28 cellular contexts compared by ENCODE assay signal in the genomic region with DNA sequence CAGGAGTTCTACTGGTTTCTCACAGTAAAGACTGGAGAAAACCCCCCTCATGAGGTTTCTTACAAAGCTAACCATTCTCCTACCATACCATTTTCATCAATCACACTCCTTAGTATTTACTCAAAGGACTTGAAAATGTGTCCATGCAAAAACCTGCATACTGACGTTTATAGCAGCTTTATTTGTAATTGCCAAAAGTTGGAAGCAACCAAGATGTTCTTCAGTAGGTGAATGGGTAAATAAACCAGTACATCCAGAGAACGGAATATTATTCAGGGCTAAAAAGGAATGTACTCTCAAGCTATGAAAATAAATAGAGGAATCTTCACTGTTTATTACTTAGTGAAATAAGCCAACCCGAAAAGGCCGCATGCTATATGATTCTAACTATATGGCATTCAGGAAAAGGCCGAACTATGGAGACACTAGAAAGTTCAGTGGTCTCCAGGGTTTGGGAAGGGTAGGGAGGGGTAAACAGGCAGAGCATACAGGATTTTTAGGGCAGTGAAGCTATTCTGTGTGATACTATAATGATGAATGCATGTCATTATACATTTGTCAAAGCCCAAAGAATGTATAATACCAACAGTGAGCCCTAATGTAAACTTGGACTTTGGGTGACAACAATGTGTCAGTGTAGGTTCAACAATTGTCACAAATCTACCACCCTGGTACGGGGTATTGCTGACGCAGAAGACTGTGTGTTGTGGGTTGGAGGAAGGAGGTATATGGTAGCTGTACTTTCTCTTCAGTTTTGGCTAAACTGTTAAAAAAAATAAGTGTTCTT.
"Had no signal": no experiment of that assay in that cellular context is flagged by ENCODE, and none has a peak within 500 bp of the region (broad histone marks: within the 10 kb centered on the region; RNA-seq: fewer than 3 reads in every experiment).

No MANE protein-coding gene starts in this region.

- H3K9me3 ChIP-seq: adrenal gland, body of pancreas, breast epithelium, SJCRH30 had no signal

- H3K27ac Mint-ChIP-seq: activated CD4-positive, alpha-beta T cell treated with anti-CD3 and anti-CD28 coated beads for 36 hours; activated CD4-positive, alpha-beta T cell treated with anti-CD3 and anti-CD28 coated beads, Interleukin-2, amount 10 ng/mL, durations not matched to agents 7 days and 5 days; activated CD8-positive, alpha-beta T cell treated with anti-CD3 and anti-CD28 coated beads, Interleukin-2, amount 10 ng/mL, durations not matched to agents 7 days and 5 days; activated naive CD4-positive, alpha-beta T cell treated with anti-CD3 and anti-CD28 coated beads for 36 hours; activated naive CD4-positive, alpha-beta T cell treated with anti-CD3 and anti-CD28 coated beads, Interleukin-2, amount 50 U/mL, for 72 hours; activated T-cell treated with anti-CD3 and anti-CD28 coated beads, Interleukin-2, amount 50 U/mL, for 24 hours; activated T-helper 2 cell treated with anti-CD3 and anti-CD28 coated beads, Interferon-gamma antibody, Interleukin-2, Interleukin-4, amounts not matched to agents 10 μg/mL and 5 μg/mL and 100 μg/mL, durations not matched to agents 14 hours and 24 hours and 36 hours; T-helper 2 cell treated with Interferon-gamma antibody and Interleukin-4, amounts not matched to agents 5 μg/mL and 100 μg/mL, for 36 hours had no signal

- H3K36me3 ChIP-seq: adrenal gland, breast epithelium, SJCRH30 had no signal

- H3K27me3 ChIP-seq: adrenal gland, body of pancreas, breast epithelium, SJCRH30 had no signal

- H3K9me3 Mint-ChIP-seq: activated CD4-positive, alpha-beta T cell treated with anti-CD3 and anti-CD28 coated beads, Interleukin-2, amount 10 ng/mL, durations not matched to agents 7 days and 5 days; activated naive CD4-positive, alpha-beta T cell treated with anti-CD3 and anti-CD28 coated beads for 36 hours; activated naive CD4-positive, alpha-beta T cell treated with anti-CD3 and anti-CD28 coated beads, Interleukin-2, amount 50 U/mL, for 72 hours; activated T-cell treated with anti-CD3 and anti-CD28 coated beads, Interleukin-2, amount 50 U/mL, for 24 hours; activated T-helper 2 cell treated with anti-CD3 and anti-CD28 coated beads, Interferon-gamma antibody, Interleukin-2, Interleukin-4, amounts not matched to agents 10 μg/mL and 5 μg/mL and 100 μg/mL, durations not matched to agents 14 hours and 24 hours and 36 hours; T-helper 2 cell treated with Interferon-gamma antibody and Interleukin-4, amounts not matched to agents 5 μg/mL and 100 μg/mL, for 36 hours had no signal

- H3K4me3 Mint-ChIP-seq: activated CD4-positive, alpha-beta T cell treated with anti-CD3 and anti-CD28 coated beads for 36 hours; activated CD4-positive, alpha-beta T cell treated with anti-CD3 and anti-CD28 coated beads, Interleukin-2, amount 10 ng/mL, durations not matched to agents 7 days and 5 days; activated CD8-positive, alpha-beta T cell treated with anti-CD3 and anti-CD28 coated beads, Interleukin-2, amount 10 ng/mL, durations not matched to agents 7 days and 5 days; activated naive CD4-positive, alpha-beta T cell treated with anti-CD3 and anti-CD28 coated beads for 36 hours; activated T-cell treated with anti-CD3 and anti-CD28 coated beads, Interleukin-2, amount 50 U/mL, for 24 hours; T-helper 2 cell treated with Interferon-gamma antibody and Interleukin-4, amounts not matched to agents 5 μg/mL and 100 μg/mL, for 36 hours had no signal

- H3K4me1 Mint-ChIP-seq: activated CD4-positive, alpha-beta T cell treated with anti-CD3 and anti-CD28 coated beads for 36 hours had no signal

- H3K4me1 ChIP-seq: adrenal gland, breast epithelium, SJCRH30 had no signal

- FAIRE-seq: astrocyte, TTC549 had no signal

- ATAC-seq: activated CD4-positive, alpha-beta T cell treated with anti-CD3 and anti-CD28 coated beads for 36 hours; activated CD4-positive, CD25-positive, alpha-beta regulatory T cell treated with anti-CD3 and anti-CD28 coated beads, Interleukin-2, amount 50 U/mL, for 24 hours; activated CD8-positive, alpha-beta T cell treated with anti-CD3 and anti-CD28 coated beads, Interleukin-2, amount 10 ng/mL, durations not matched to agents 7 days and 5 days; activated naive CD4-positive, alpha-beta T cell treated with anti-CD3 and anti-CD28 coated beads, Interleukin-2, amount 50 U/mL, for 72 hours; body of pancreas; Panc1 had no signal

- H3K27ac ChIP-seq: adrenal gland, body of pancreas, breast epithelium, SJCRH30, SK-N-MC had no signal

- H3K36me3 Mint-ChIP-seq: activated naive CD4-positive, alpha-beta T cell treated with anti-CD3 and anti-CD28 coated beads, Interleukin-2, amount 50 U/mL, for 72 hours had no signal

- H3K4me3 ChIP-seq: adrenal gland, body of pancreas, breast epithelium, SJCRH30, SK-N-MC had no signal

- DNase-seq: activated CD4-positive, alpha-beta T cell treated with anti-CD3 and anti-CD28 coated beads for 36 hours; activated CD4-positive, alpha-beta T cell treated with anti-CD3 and anti-CD28 coated beads, Interleukin-2, amount 10 ng/mL, durations not matched to agents 7 days and 5 days; activated CD4-positive, alpha-beta T cell treated with anti-CD3 and anti-CD28 coated beads, Interleukin-2, amount 50 U/mL, for 48 hours; activated CD8-positive, alpha-beta T cell treated with anti-CD3 and anti-CD28 coated beads, Interleukin-2, amount 10 ng/mL, durations not matched to agents 7 days and 5 days; activated gamma-delta T cell treated with Interleukin-2 at 50 U/mL for 16 hours; activated naive CD4-positive, alpha-beta T cell treated with anti-CD3 and anti-CD28 coated beads for 36 hours; activated T-cell treated with anti-CD3 and anti-CD28 coated beads, Interleukin-2, amount 50 U/mL, for 24 hours; adrenal gland; body of pancreas; NCI-H1105 treated with DMSO at 0.1 percent for 48 hours; NCI-H1436; NCI-H1694; NCI-H1930; NCI-H2081 treated with DMSO at 0.1 percent for 48 hours; NCI-H226; NCI-H446 treated with DMSO at 0.1 percent for 48 hours; NCI-H524; SHP77; SJCRH30 had no signal
